In genomic region chr14:56199095-56199975, GRCh38 we compare ENCODE assay signal across 9 cellular contexts.
DNase-seq lines count a peak whose midpoint lies in the region; ATAC-seq and TF ChIP-seq lines count a peak whose summit lies in the region.
"Had no signal": no experiment of that assay in that cellular context is flagged by ENCODE, and none has a peak within 500 bp of the region (broad histone marks: within the 10 kb centered on the region; RNA-seq: fewer than 3 reads in every experiment).

No MANE protein-coding gene starts in this region.

- H3K4me1 ChIP-seq in SJSA1 (replicated peaks): peaks cover 41% of the 10 kb centered on the region
- no peaks in the 10 kb centered on the region for H3K4me1 ChIP-seq in foreskin keratinocyte

- H3K9me3 ChIP-seq in SJSA1 (replicated peaks): no peaks in the 10 kb centered on the region

- H3K27me3 ChIP-seq in SJSA1 (replicated peaks) (no peaks in the 10 kb centered on the region), foreskin keratinocyte (no peaks in the 10 kb centered on the region)

- TF ChIP-seq CTCF in GM10266 (IDR thresholded peaks at IDR 0.05; ENCODE audit: control insufficient read depth, insufficient read depth, low read depth, missing control alignments) (no peak), foreskin keratinocyte (conservative IDR thresholded peaks at IDR 0.05) (no peak)

- peak; percentile 38 for ATAC-seq in HG02870 (IDR thresholded peaks at IDR 0.05; ENCODE audit: unreplicated experiment)
- ATAC-seq in foreskin keratinocyte: no peak

- DNase-seq in GM10266 (ENCODE audit: extremely low spot score): peak; percentile 12
- peak; percentile 80 to 91 for DNase-seq in SJSA1 (ENCODE audit: low read depth in 1 of 2, low spot score in 2 of 2)
- DNase-seq in hepatic stellate cell (ENCODE audit: low spot score): peak; percentile 79
- peak; percentile 51 for DNase-seq in ureter (ENCODE audit: low spot score)
- DNase-seq in stimulated activated naive CD4-positive, alpha-beta T cell (lab: John Stamatoyannopoulos, UW): no peak
- DNase-seq in activated CD8-positive, alpha-beta memory T cell treated with anti-CD3 and anti-CD28 coated beads, Interleukin-2, amount 50 U/mL, for 48 hours: no peak
- no peak for DNase-seq in foreskin keratinocyte
- DNase-seq: naive B cell had no signal

- H3K27ac ChIP-seq in SJSA1 (peak overlapping the region; percentile 95), foreskin keratinocyte (no peak overlapping the region)

- H3K36me3 ChIP-seq in SJSA1: peaks cover 4% of the 10 kb centered on the region; the same call in 1 of the 2 replicates

- no peak overlapping the region for H3K4me3 ChIP-seq in SJSA1

Comparison
In these comparisons a context has a peak if more than half of its experiments do, and no peak if none do; other contexts are left out.
1. DNase-seq: peak in GM10266 (single experiment), SJSA1 (2 of 2), hepatic stellate cell (single experiment) and ureter (single experiment); none in stimulated activated naive CD4-positive, alpha-beta T cell (0 of 6), activated CD8-positive, alpha-beta memory T cell treated with anti-CD3 and anti-CD28 coated beads, Interleukin-2, amount 50 U/mL, for 48 hours (single experiment) and foreskin keratinocyte (0 of 2).